In the genomic region with DNA sequence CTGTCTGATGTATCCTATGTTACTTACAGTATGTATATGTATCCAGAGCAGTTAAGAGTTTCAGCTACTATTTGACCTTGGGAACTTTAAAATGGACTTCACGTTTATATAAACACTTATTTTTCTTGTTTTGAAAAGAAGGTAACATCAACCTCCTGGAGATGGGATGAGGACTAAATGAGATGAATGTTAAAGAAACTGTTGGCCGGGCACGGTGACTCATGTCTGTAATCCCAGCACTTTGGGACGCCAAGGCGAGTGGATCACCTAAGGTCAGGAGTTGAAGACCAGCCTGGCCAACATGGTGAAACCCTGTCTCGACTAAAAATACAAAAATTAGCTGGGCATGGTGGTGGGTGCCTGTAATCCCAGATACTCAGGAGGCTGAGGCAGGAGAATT, we compare ENCODE assay signal across 8 cellular contexts. TPM values are rescaled to one million over a fixed set of nuclear protein-coding genes. Genes with fewer than 3 reads are reported as not detected.
DNase-seq lines count a peak whose midpoint lies in the region; ATAC-seq and TF ChIP-seq lines count a peak whose summit lies in the region.
"Not testable (repeated sequence)": the region's sequence is repeated elsewhere in the genome, so short reads cannot be mapped to it uniquely, and the experiment has no call there.

No MANE protein-coding gene starts in this region.

- H3K9me3 Mint-ChIP-seq in CD8-positive, alpha-beta memory T cell; activated CD4-positive, alpha-beta T cell treated with anti-CD3 and anti-CD28 coated beads, Interleukin-2, amount 10 ng/mL, durations not matched to agents 24 days and 14 days; activated T-cell treated with anti-CD3 and anti-CD28 coated beads, Interleukin-2, amount 50 U/mL, for 24 hours; activated naive CD4-positive, alpha-beta T cell treated with anti-CD3 and anti-CD28 coated beads, Interleukin-2, amount 50 U/mL, for 72 hours; endothelial cell (ENCODE audit: unreplicated experiment); natural killer cell; stimulated activated naive CD8-positive, alpha-beta T cell treated with anti-CD3 and anti-CD28 coated beads, Interleukin-15, amount 100 ng/mL, for 72 hours: not testable (repeated sequence)

- H3K9me3 ChIP-seq in CD8-positive, alpha-beta memory T cell (ENCODE audit: low read length) = not testable (repeated sequence)

- TF ChIP-seq CTCF in RWPE1 (conservative IDR thresholded peaks at IDR 0.05; ENCODE audit: low read depth); endothelial cell (IDR thresholded peaks at IDR 0.05; ENCODE audit: unreplicated experiment); natural killer cell (IDR thresholded peaks at IDR 0.05): not testable (repeated sequence)

- peak overlapping the region; percentile 59 to 90 (median 76) for H3K27ac Mint-ChIP-seq in CD8-positive, alpha-beta memory T cell
- not testable (repeated sequence) for H3K27ac Mint-ChIP-seq in activated CD4-positive, alpha-beta T cell treated with anti-CD3 and anti-CD28 coated beads, Interleukin-2, amount 10 ng/mL, durations not matched to agents 24 days and 14 days
- H3K27ac Mint-ChIP-seq in activated T-cell treated with anti-CD3 and anti-CD28 coated beads, Interleukin-2, amount 50 U/mL, for 24 hours = peak overlapping the region; percentile 90
- H3K27ac Mint-ChIP-seq in activated naive CD4-positive, alpha-beta T cell treated with anti-CD3 and anti-CD28 coated beads, Interleukin-2, amount 50 U/mL, for 72 hours = peak overlapping the region; percentile 56 to 61
- H3K27ac Mint-ChIP-seq in endothelial cell (ENCODE audit: unreplicated experiment) (peak overlapping the region; percentile 61), natural killer cell (peak overlapping the region; percentile 48 to 80)
- peak overlapping the region in 1 of 2 donors; percentile 77 for H3K27ac Mint-ChIP-seq in stimulated activated naive CD8-positive, alpha-beta T cell treated with anti-CD3 and anti-CD28 coated beads, Interleukin-15, amount 100 ng/mL, for 72 hours

- H3K27me3 Mint-ChIP-seq in CD8-positive, alpha-beta memory T cell; activated CD4-positive, alpha-beta T cell treated with anti-CD3 and anti-CD28 coated beads, Interleukin-2, amount 10 ng/mL, durations not matched to agents 24 days and 14 days; activated T-cell treated with anti-CD3 and anti-CD28 coated beads, Interleukin-2, amount 50 U/mL, for 24 hours; endothelial cell (ENCODE audit: unreplicated experiment); natural killer cell (ENCODE audit: low read depth in 2 of 2); stimulated activated naive CD8-positive, alpha-beta T cell treated with anti-CD3 and anti-CD28 coated beads, Interleukin-15, amount 100 ng/mL, for 72 hours: not testable (repeated sequence)

- H3K36me3 Mint-ChIP-seq in CD8-positive, alpha-beta memory T cell = peaks cover 11 to 60% (median 14%) of the 10 kb centered on the region in 3 donors
- peaks cover 49% of the 10 kb centered on the region for H3K36me3 Mint-ChIP-seq in activated CD4-positive, alpha-beta T cell treated with anti-CD3 and anti-CD28 coated beads, Interleukin-2, amount 10 ng/mL, durations not matched to agents 24 days and 14 days (ENCODE audit: low read depth)
- H3K36me3 Mint-ChIP-seq in activated T-cell treated with anti-CD3 and anti-CD28 coated beads, Interleukin-2, amount 50 U/mL, for 24 hours (ENCODE audit: low read depth) = peaks cover 63% of the 10 kb centered on the region
- H3K36me3 Mint-ChIP-seq in activated naive CD4-positive, alpha-beta T cell treated with anti-CD3 and anti-CD28 coated beads, Interleukin-2, amount 50 U/mL, for 72 hours = peaks cover 0 to 19% of the 10 kb centered on the region in 2 donors
- H3K36me3 Mint-ChIP-seq in endothelial cell (ENCODE audit: low read depth, unreplicated experiment) = peaks cover 11% of the 10 kb centered on the region
- not testable (repeated sequence) for H3K36me3 Mint-ChIP-seq in natural killer cell

- H3K4me1 ChIP-seq in CD8-positive, alpha-beta memory T cell (ENCODE audit: insufficient read depth, low read length) = peaks cover 71% of the 10 kb centered on the region

- CTCF ChIA-PET in CD8-positive, alpha-beta memory T cell (lab: Charles Lee) = interaction anchor here (1.2 kb wide), 2 partner anchors 15 to 40 kb away, joined by 3 read pairs; no protein-coding TSS in a partner anchor
- CTCF ChIA-PET in RWPE1 (lab: Yijun Ruan, JAX) = interaction anchor here (0.7 kb wide), 1 partner anchor 1564 kb away, joined by 3 read pairs; no protein-coding TSS in a partner anchor

- not testable (repeated sequence) for H3K36me3 ChIP-seq in CD8-positive, alpha-beta memory T cell (ENCODE audit: insufficient read depth, low read length)

- intact Hi-C loops in activated CD4-positive, alpha-beta T cell treated with anti-CD3 and anti-CD28 coated beads, Interleukin-2, amount 10 ng/mL, durations not matched to agents 24 days and 14 days (cut with micrococcal nuclease) = loop anchor here (2.0 kb wide), 1 partner anchor 18 kb away; a partner anchor contains a TSS
- intact Hi-C loops in natural killer cell (cut with micrococcal nuclease) = not testable (repeated sequence)

- peak overlapping the region in 6 of 7 donors; percentile 37 to 75 (median 66) for H3K4me3 Mint-ChIP-seq in CD8-positive, alpha-beta memory T cell
- H3K4me3 Mint-ChIP-seq in activated CD4-positive, alpha-beta T cell treated with anti-CD3 and anti-CD28 coated beads, Interleukin-2, amount 10 ng/mL, durations not matched to agents 24 days and 14 days = peak overlapping the region; percentile 19
- not testable (repeated sequence) for H3K4me3 Mint-ChIP-seq in activated T-cell treated with anti-CD3 and anti-CD28 coated beads, Interleukin-2, amount 50 U/mL, for 24 hours; natural killer cell
- peak overlapping the region; percentile 51 for H3K4me3 Mint-ChIP-seq in endothelial cell (ENCODE audit: unreplicated experiment)
- H3K4me3 Mint-ChIP-seq in stimulated activated naive CD8-positive, alpha-beta T cell treated with anti-CD3 and anti-CD28 coated beads, Interleukin-15, amount 100 ng/mL, for 72 hours = peak overlapping the region; percentile 66 to 74

- H3K27me3 ChIP-seq in CD8-positive, alpha-beta memory T cell (ENCODE audit: insufficient read depth, low read length, poor library complexity, severe bottlenecking) = not testable (repeated sequence)

- H3K27ac ChIP-seq in CD8-positive, alpha-beta memory T cell (ENCODE audit: low read depth, low read length) = not testable (repeated sequence)
- H3K27ac ChIP-seq in RWPE1 = peak overlapping the region; percentile 13

- ATAC-seq in activated naive CD4-positive, alpha-beta T cell treated with anti-CD3 and anti-CD28 coated beads, Interleukin-2, amount 50 U/mL, for 72 hours; natural killer cell; stimulated activated naive CD8-positive, alpha-beta T cell treated with anti-CD3 and anti-CD28 coated beads, Interleukin-15, amount 100 ng/mL, for 72 hours: not testable (repeated sequence)

- POLR2A ChIA-PET in CD8-positive, alpha-beta memory T cell (lab: Charles Lee) = interaction anchor here (0.7 kb wide), 1 partner anchor 268 kb away, joined by 9 read pairs; no protein-coding TSS in a partner anchor
- POLR2A ChIA-PET in RWPE1 (lab: Yijun Ruan, JAX; ENCODE audit: low non-redundant PET) = not testable (repeated sequence)

- H3K4me3 ChIP-seq in CD8-positive, alpha-beta memory T cell (ENCODE audit: low read length) = not testable (repeated sequence)

- DNase-seq in CD8-positive, alpha-beta memory T cell; RWPE1 (ENCODE audit: low spot score); activated CD4-positive, alpha-beta T cell treated with anti-CD3 and anti-CD28 coated beads, Interleukin-2, amount 10 ng/mL, durations not matched to agents 24 days and 14 days; activated T-cell treated with anti-CD3 and anti-CD28 coated beads, Interleukin-2, amount 50 U/mL, for 24 hours; activated naive CD4-positive, alpha-beta T cell treated with anti-CD3 and anti-CD28 coated beads, Interleukin-2, amount 50 U/mL, for 72 hours (ENCODE audit: low spot score in 2 of 2); endothelial cell (ENCODE audit: low spot score); natural killer cell; stimulated activated naive CD8-positive, alpha-beta T cell treated with anti-CD3 and anti-CD28 coated beads, Interleukin-15, amount 100 ng/mL, for 72 hours: not testable (repeated sequence)

- H3K4me1 Mint-ChIP-seq in CD8-positive, alpha-beta memory T cell = peaks cover 64 to 88% (median 79%) of the 10 kb centered on the region in 3 donors
- H3K4me1 Mint-ChIP-seq in activated CD4-positive, alpha-beta T cell treated with anti-CD3 and anti-CD28 coated beads, Interleukin-2, amount 10 ng/mL, durations not matched to agents 24 days and 14 days = peaks cover 50% of the 10 kb centered on the region
- H3K4me1 Mint-ChIP-seq in activated T-cell treated with anti-CD3 and anti-CD28 coated beads, Interleukin-2, amount 50 U/mL, for 24 hours (ENCODE audit: low read depth) = peaks cover 80% of the 10 kb centered on the region
- peaks cover 19% of the 10 kb centered on the region for H3K4me1 Mint-ChIP-seq in endothelial cell (ENCODE audit: unreplicated experiment)
- H3K4me1 Mint-ChIP-seq in natural killer cell = peaks cover 54 to 73% of the 10 kb centered on the region in 2 donors
- H3K4me1 Mint-ChIP-seq in stimulated activated naive CD8-positive, alpha-beta T cell treated with anti-CD3 and anti-CD28 coated beads, Interleukin-15, amount 100 ng/mL, for 72 hours = peaks cover 82% of the 10 kb centered on the region

RNA-seq across cellular contexts. Expression of a gene that starts 19.0 kb away (rescaled TPM):
- total RNA-seq in CD8-positive, alpha-beta memory T cell = 10 to 100 TPM; 77.7 to 81.9 TPM
- 101 TPM for polyA plus RNA-seq in CD8-positive, alpha-beta memory T cell
- 85.2 and 86.7 TPM in 2 replicates for total RNA-seq in activated CD4-positive, alpha-beta T cell treated with anti-CD3 and anti-CD28 coated beads, Interleukin-2, amount 10 ng/mL, durations not matched to agents 24 days and 14 days
- 100 to 1,000 TPM in 1 of 2 donors, 10 to 100 TPM in 1; 91.7 to 108 TPM for total RNA-seq in activated naive CD4-positive, alpha-beta T cell treated with anti-CD3 and anti-CD28 coated beads, Interleukin-2, amount 50 U/mL, for 72 hours
- 68.9 TPM for total RNA-seq in endothelial cell (ENCODE audit: unreplicated experiment)
- 100 to 1,000 TPM; 104 to 130 (median 118) TPM for total RNA-seq in natural killer cell
